Comparison of ENCODE assay signal across 14 cellular contexts in genomic region chr6:153976921-153977693, GRCh38.
DNase-seq lines count a peak whose midpoint lies in the region; ATAC-seq and TF ChIP-seq lines count a peak whose summit lies in the region.
"Had no signal": no experiment of that assay in that cellular context is flagged by ENCODE, and none has a peak within 500 bp of the region (broad histone marks: within the 10 kb centered on the region; RNA-seq: fewer than 3 reads in every experiment).

No MANE protein-coding gene starts in this region.

- TF ChIP-seq CTCF in GM12865 (IDR thresholded peaks at IDR 0.05; ENCODE audit: insufficient read depth, low read depth, low read length, missing control alignments) (no peak), HFFc6 (IDR thresholded peaks at IDR 0.05) (no peak), astrocyte of the spinal cord (IDR thresholded peaks at IDR 0.05; ENCODE audit: low read depth, low read length) (no peak), osteocyte (IDR thresholded peaks at IDR 0.05) (peak; percentile 37)

- H3K4me3 Mint-ChIP-seq in HFFc6 (peak overlapping the region; percentile 46; the same call in 1 of the 2 replicates), osteocyte (ENCODE audit: unreplicated experiment) (peak overlapping the region; percentile 55)
- H3K4me3 Mint-ChIP-seq: dendritic cell treated with granulocyte-macrophage colony-stimulating factor and Interleukin-4, amounts not matched to agents 40 ng/mL and 50 ng/mL, for 4 days had no signal

- peaks cover 6% of the 10 kb centered on the region; the same call in 1 of the 2 replicates for H3K4me1 Mint-ChIP-seq in HFFc6 (ENCODE audit: low read depth)
- H3K4me1 Mint-ChIP-seq in osteocyte (ENCODE audit: unreplicated experiment) = peaks cover 57% of the 10 kb centered on the region

- H3K27ac Mint-ChIP-seq in HFFc6 (no peak overlapping the region), osteocyte (ENCODE audit: unreplicated experiment) (peak overlapping the region; percentile 65)
- H3K27ac Mint-ChIP-seq: dendritic cell treated with granulocyte-macrophage colony-stimulating factor and Interleukin-4, amounts not matched to agents 40 ng/mL and 50 ng/mL, for 4 days had no signal

- no peak overlapping the region for H3K4me3 ChIP-seq in GM12865 (ENCODE audit: low read depth, low read length)
- no peak overlapping the region for H3K4me3 ChIP-seq in astrocyte of the spinal cord (ENCODE audit: low read depth, low read length)

- DNase-seq in GM12865 (ENCODE audit: low read depth) (peak; percentile 16), HFFc6 (peak; percentile 58), astrocyte of the spinal cord (ENCODE audit: low read depth, low spot score) (peak; percentile 44), osteocyte (ENCODE audit: extremely low spot score, unreplicated experiment) (peak; percentile 84), NCI-H2171 treated with DMSO at 0.1 percent for 48 hours (lab: John Stamatoyannopoulos, UW) (no peak)
- DNase-seq: Caco-2, hypothalamus, NCI-H1694 treated with DMSO at 0.1 percent for 48 hours, WERI-Rb-1 had no signal

- ATAC-seq in GM21360 (IDR thresholded peaks at IDR 0.05; ENCODE audit: unreplicated experiment) (no peak), GM21423 (IDR thresholded peaks at IDR 0.05; ENCODE audit: unreplicated experiment) (no peak), HG03108 (IDR thresholded peaks at IDR 0.05; ENCODE audit: unreplicated experiment) (no peak)
- ATAC-seq: sciatic nerve had no signal

- in situ Hi-C loops in astrocyte of the spinal cord (cut with HindIII; ENCODE audit: low sequenced_read_pairs) = no loop called here

- H3K36me3 Mint-ChIP-seq in HFFc6 (ENCODE audit: low read depth) = no peaks in the 10 kb centered on the region; the same call in 1 of the 2 replicates
- H3K36me3 Mint-ChIP-seq in osteocyte (ENCODE audit: unreplicated experiment) = no peaks in the 10 kb centered on the region

- H3K9me3 Mint-ChIP-seq in HFFc6 = peaks cover 10% of the 10 kb centered on the region
- H3K9me3 Mint-ChIP-seq in osteocyte (ENCODE audit: unreplicated experiment) = peaks cover 7% of the 10 kb centered on the region
- H3K9me3 Mint-ChIP-seq: dendritic cell treated with granulocyte-macrophage colony-stimulating factor and Interleukin-4, amounts not matched to agents 40 ng/mL and 50 ng/mL, for 4 days had no signal

- H3K27me3 Mint-ChIP-seq in HFFc6 (ENCODE audit: insufficient read depth) (no peaks in the 10 kb centered on the region), osteocyte (ENCODE audit: unreplicated experiment) (no peaks in the 10 kb centered on the region)
- H3K27me3 Mint-ChIP-seq: dendritic cell treated with granulocyte-macrophage colony-stimulating factor and Interleukin-4, amounts not matched to agents 40 ng/mL and 50 ng/mL, for 4 days had no signal
